ENCODE assay signal across 15 cellular contexts in the genomic region with DNA sequence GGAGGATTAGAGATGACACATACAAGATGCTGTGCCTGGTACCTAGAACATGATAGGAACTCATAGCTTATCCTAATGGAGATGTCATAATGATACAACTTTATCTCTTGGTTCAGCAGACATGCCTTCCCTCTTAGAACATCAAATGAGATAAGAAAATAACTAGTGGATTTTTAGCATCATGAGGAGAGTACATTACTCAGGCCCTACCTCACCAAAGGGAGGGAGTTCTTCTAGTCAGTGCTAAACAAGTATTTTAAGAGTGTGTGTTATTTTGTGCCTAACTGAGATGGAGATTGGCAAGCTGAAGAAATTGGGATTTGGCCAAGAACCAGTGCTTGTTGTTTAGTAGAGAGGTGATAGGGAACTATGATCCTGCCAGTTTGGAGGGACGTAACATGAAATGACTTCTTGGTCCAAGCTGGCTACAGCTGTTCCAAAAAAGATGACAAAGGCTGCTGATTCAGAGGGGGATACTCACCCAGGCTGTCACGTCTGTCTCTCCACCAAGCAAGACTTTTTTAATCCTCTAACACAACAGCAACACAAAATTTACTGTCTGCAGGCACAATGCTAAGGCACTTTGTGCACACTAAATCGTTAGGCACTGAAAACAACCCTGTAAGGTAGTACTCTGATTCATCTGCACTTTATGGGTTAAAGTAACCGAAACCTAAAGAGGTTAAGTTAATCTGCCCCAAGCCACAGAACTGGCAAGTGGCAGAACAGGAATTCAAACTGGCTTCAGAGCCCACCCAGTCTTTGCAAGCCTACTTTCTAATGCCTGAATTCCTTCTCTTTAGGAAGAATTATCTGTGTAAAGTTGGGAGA.
DNase-seq lines count a peak whose midpoint lies in the region; ATAC-seq and TF ChIP-seq lines count a peak whose summit lies in the region.
"Had no signal": no experiment of that assay in that cellular context is flagged by ENCODE, and none has a peak within 500 bp of the region (broad histone marks: within the 10 kb centered on the region; RNA-seq: fewer than 3 reads in every experiment).

No MANE protein-coding gene starts in this region.

- no peak overlapping the region for H3K27ac Mint-ChIP-seq in stimulated activated effector memory CD8-positive, alpha-beta T cell treated with anti-CD3 and anti-CD28 coated beads, Interleukin-12 subunit alpha, Interleukin-12 subunit beta, amount 100 ng/mL, for 72 hours
- H3K27ac Mint-ChIP-seq in activated T-helper 17 cell treated with anti-CD3 and anti-CD28 coated beads, Interleukin-2, amount 50 U/mL, for 72 hours, result no peak overlapping the region

- no peaks in the 10 kb centered on the region for H3K27me3 ChIP-seq in MM.1S (replicated peaks; ENCODE audit: insufficient read depth, low read length)
- no peaks in the 10 kb centered on the region for H3K27me3 ChIP-seq in ascending aorta

- H3K4me3 Mint-ChIP-seq in stimulated activated effector memory CD8-positive, alpha-beta T cell treated with anti-CD3 and anti-CD28 coated beads, Interleukin-12 subunit alpha, Interleukin-12 subunit beta, amount 100 ng/mL, for 72 hours, result no peak overlapping the region
- no peak overlapping the region for H3K4me3 Mint-ChIP-seq in activated T-helper 17 cell treated with anti-CD3 and anti-CD28 coated beads, Interleukin-2, amount 50 U/mL, for 72 hours

- H3K4me1 ChIP-seq in MM.1S (ENCODE audit: low read length) (no peaks in the 10 kb centered on the region), ascending aorta (peaks cover 19 to 66% of the 10 kb centered on the region in 2 donors)

- no peaks in the 10 kb centered on the region for H3K36me3 ChIP-seq in MM.1S (replicated peaks; ENCODE audit: insufficient read depth, low read length)
- no peaks in the 10 kb centered on the region for H3K36me3 ChIP-seq in ascending aorta

- DNase-seq in MM.1S (peak; percentile 23), ascending aorta (ENCODE audit: low spot score in 2 of 2) (peak in 1 of 2 donors; percentile 82), iris pigment epithelial cell (ENCODE audit: low read depth) (peak; percentile 44)
- DNase-seq in stimulated activated effector memory CD8-positive, alpha-beta T cell treated with anti-CD3 and anti-CD28 coated beads, Interleukin-12 subunit alpha, Interleukin-12 subunit beta, amount 100 ng/mL, for 72 hours (ENCODE audit: low spot score in 2 of 2), result no peak
- DNase-seq in activated CD4-positive, CD25-positive, alpha-beta regulatory T cell (lab: John Stamatoyannopoulos, UW), result no peak
- DNase-seq: Karpas-422; naive B cell; NCI-H146; NCI-H526 treated with DMSO at 0.1 percent for 48 hours; RPMI8226; stimulated activated CD4-positive, alpha-beta T cell treated with anti-CD3 and anti-CD28 coated beads, Interleukin-1b, Interleukin-23, amount 100 ng/mL, for 48 hours; T-helper 1 cell had no signal

- no peaks in the 10 kb centered on the region for H3F3A ChIP-seq in MM.1S (ENCODE audit: insufficient read depth, low read length)

- peaks cover 22% of the 10 kb centered on the region for H3K4me1 Mint-ChIP-seq in stimulated activated effector memory CD8-positive, alpha-beta T cell treated with anti-CD3 and anti-CD28 coated beads, Interleukin-12 subunit alpha, Interleukin-12 subunit beta, amount 100 ng/mL, for 72 hours
- no peaks in the 10 kb centered on the region for H3K4me1 Mint-ChIP-seq in activated T-helper 17 cell treated with anti-CD3 and anti-CD28 coated beads, Interleukin-2, amount 50 U/mL, for 72 hours

- TF ChIP-seq CTCF in MM.1S (IDR thresholded peaks at IDR 0.05; ENCODE audit: low read length), result no peak
- no peak for TF ChIP-seq CTCF in ascending aorta (IDR thresholded peaks at IDR 0.05)

- H3K4me2 ChIP-seq in MM.1S (ENCODE audit: low read depth, low read length), result no peak overlapping the region

- H3K9me3 Mint-ChIP-seq in stimulated activated effector memory CD8-positive, alpha-beta T cell treated with anti-CD3 and anti-CD28 coated beads, Interleukin-12 subunit alpha, Interleukin-12 subunit beta, amount 100 ng/mL, for 72 hours, result no peaks in the 10 kb centered on the region
- no peaks in the 10 kb centered on the region for H3K9me3 Mint-ChIP-seq in activated T-helper 17 cell treated with anti-CD3 and anti-CD28 coated beads, Interleukin-2, amount 50 U/mL, for 72 hours
- H3K9me3 Mint-ChIP-seq: naive B cell had no signal

- no peak overlapping the region for H3K9ac ChIP-seq in MM.1S (ENCODE audit: low read length)

- H3K4me3 ChIP-seq in MM.1S (ENCODE audit: low read length) (no peak overlapping the region), ascending aorta (no peak overlapping the region)

- H3K9me2 ChIP-seq in MM.1S (replicated peaks; ENCODE audit: insufficient read depth, low read length), result no peaks in the 10 kb centered on the region

- no peaks in the 10 kb centered on the region for H4K20me1 ChIP-seq in MM.1S (ENCODE audit: insufficient read depth, low read length)

- H3K27me3 Mint-ChIP-seq in activated T-helper 17 cell treated with anti-CD3 and anti-CD28 coated beads, Interleukin-2, amount 50 U/mL, for 72 hours, result no peaks in the 10 kb centered on the region
- H3K27me3 Mint-ChIP-seq: naive B cell had no signal

- H3K9me3 ChIP-seq in MM.1S (replicated peaks; ENCODE audit: insufficient read depth, low read length) (no peaks in the 10 kb centered on the region), ascending aorta (no peaks in the 10 kb centered on the region)

- H3K79me2 ChIP-seq in MM.1S (ENCODE audit: low read length), result no peaks in the 10 kb centered on the region

- no peak overlapping the region for H2AFZ ChIP-seq in MM.1S (ENCODE audit: low read length)

- intact Hi-C loops in ascending aorta (cut with DNase I), result loop anchor here (2.0 to 5.0 kb wide), 3 partner anchors 15 to 97 kb away; no protein-coding TSS in a partner anchor

- no peaks in the 10 kb centered on the region for H3K36me3 Mint-ChIP-seq in stimulated activated effector memory CD8-positive, alpha-beta T cell treated with anti-CD3 and anti-CD28 coated beads, Interleukin-12 subunit alpha, Interleukin-12 subunit beta, amount 100 ng/mL, for 72 hours
- H3K36me3 Mint-ChIP-seq in activated T-helper 17 cell treated with anti-CD3 and anti-CD28 coated beads, Interleukin-2, amount 50 U/mL, for 72 hours (ENCODE audit: low read depth), result no peaks in the 10 kb centered on the region

- ATAC-seq in stimulated activated effector memory CD8-positive, alpha-beta T cell treated with anti-CD3 and anti-CD28 coated beads, Interleukin-12 subunit alpha, Interleukin-12 subunit beta, amount 100 ng/mL, for 72 hours, result peak; percentile 40
- no peak for ATAC-seq in GM19023 (IDR thresholded peaks at IDR 0.05; ENCODE audit: unreplicated experiment)
- ATAC-seq in activated CD4-positive, CD25-positive, alpha-beta regulatory T cell treated with anti-CD3 and anti-CD28 coated beads, Interleukin-2, amount 50 U/mL, for 24 hours, result no peak
- ATAC-seq in activated T-helper 17 cell treated with anti-CD3 and anti-CD28 coated beads, Interleukin-2, amount 50 U/mL, for 72 hours (replicated peaks), result no peak

- H3K27ac ChIP-seq in MM.1S (ENCODE audit: low read length), result no peak overlapping the region
- peak overlapping the region; percentile 84 to 92 for H3K27ac ChIP-seq in ascending aorta

Comparison
In these comparisons a context has a peak if more than half of its experiments do, and no peak if none do; other contexts are left out.
1. DNase-seq: peak in MM.1S (single experiment) and iris pigment epithelial cell (single experiment); none in stimulated activated effector memory CD8-positive, alpha-beta T cell treated with anti-CD3 and anti-CD28 coated beads, Interleukin-12 subunit alpha, Interleukin-12 subunit beta, amount 100 ng/mL, for 72 hours (0 of 2) and activated CD4-positive, CD25-positive, alpha-beta regulatory T cell (0 of 4).